9 cellular contexts compared by ENCODE assay signal in genomic region chr9:128634651-128635262, GRCh38. TPM values are rescaled to one million over a fixed set of nuclear protein-coding genes. Genes with fewer than 3 reads are reported as not detected.
DNase-seq lines count a peak whose midpoint lies in the region; ATAC-seq and TF ChIP-seq lines count a peak whose summit lies in the region.
"Had no signal": no experiment of that assay in that cellular context is flagged by ENCODE, and none has a peak within 500 bp of the region (broad histone marks: within the 10 kb centered on the region; RNA-seq: fewer than 3 reads in every experiment).

No MANE protein-coding gene starts in this region.

- H3K4me3 ChIP-seq in duodenal mucosa (ENCODE audit: low read depth in 1 of 2, low read length in 2 of 2), result peak overlapping the region; percentile 45 to 50
- H3K4me3 ChIP-seq in mesodermal cell (ENCODE audit: extremely low read depth, insufficient read depth, low read length, poor library complexity, severe bottlenecking), result no peak overlapping the region
- H3K4me3 ChIP-seq in thoracic aorta, result peak overlapping the region; percentile 1

- H3K36me3 ChIP-seq in duodenal mucosa (ENCODE audit: control insufficient read depth in 1 of 2, insufficient read depth in 2 of 2, low read length in 2 of 2) (peaks cover 17 to 55% of the 10 kb centered on the region in 2 donors), mesodermal cell (ENCODE audit: control insufficient read depth, insufficient read depth, low read length) (peaks cover 63% of the 10 kb centered on the region), thoracic aorta (peaks cover 46% of the 10 kb centered on the region)

- H3K9me3 ChIP-seq in duodenal mucosa (ENCODE audit: control insufficient read depth in 1 of 2, low read length in 2 of 2), result no peaks in the 10 kb centered on the region
- H3K9me3 ChIP-seq in mesodermal cell (ENCODE audit: control insufficient read depth, low read length), result no peaks in the 10 kb centered on the region
- no peaks in the 10 kb centered on the region for H3K9me3 ChIP-seq in thoracic aorta

- peak overlapping the region; percentile 52 to 63 for H3K9ac ChIP-seq in duodenal mucosa (ENCODE audit: low read depth in 1 of 2, low read length in 2 of 2)

- no peak for TF ChIP-seq CTCF in thoracic aorta (IDR thresholded peaks at IDR 0.05)

- H3K27ac ChIP-seq in duodenal mucosa (ENCODE audit: low read depth, low read length) (peak overlapping the region; percentile 58), mesodermal cell (ENCODE audit: low read depth, low read length, severe bottlenecking) (peak overlapping the region; percentile 96), thoracic aorta (peak overlapping the region; percentile 90 to 95)

- H3K4me1 ChIP-seq in duodenal mucosa (ENCODE audit: control insufficient read depth in 1 of 2, insufficient read depth in 2 of 2, low read length in 2 of 2), result peaks cover 23 to 28% of the 10 kb centered on the region in 2 donors
- H3K4me1 ChIP-seq in mesodermal cell (ENCODE audit: control insufficient read depth, insufficient read depth, low read length, poor library complexity, severe bottlenecking), result peaks cover 20% of the 10 kb centered on the region
- H3K4me1 ChIP-seq in thoracic aorta (ENCODE audit: control insufficient read depth in 1 of 2, low read depth in 2 of 2), result peaks cover 13 to 26% of the 10 kb centered on the region in 2 donors

- 88 to 92% methylated on average over 25 to 26 of the region's 26 CpGs for WGBS in mesodermal cell (ENCODE audit: insufficient coverage in 2 of 2), 2 experiments

- DNase-seq in NCI-H226, result peak; percentile 43
- no peak for DNase-seq in thoracic aorta (ENCODE audit: low spot score)
- no peak for DNase-seq in RKO (ENCODE audit: low spot score)
- no peak for DNase-seq in NCI-H2081 (lab: John Stamatoyannopoulos, UW)
- DNase-seq in NCI-H1105 (lab: John Stamatoyannopoulos, UW), result no peak

- no peaks in the 10 kb centered on the region for H3K27me3 ChIP-seq in duodenal mucosa (ENCODE audit: control insufficient read depth in 1 of 2, insufficient read depth in 2 of 2, low read length in 2 of 2)
- H3K27me3 ChIP-seq in thoracic aorta (replicated peaks; ENCODE audit: insufficient read depth), result no peaks in the 10 kb centered on the region
- H3K27me3 ChIP-seq: brain microvascular endothelial cell had no signal

- ATAC-seq in thoracic aorta (ENCODE audit: insufficient number of reproducible peaks, low FRiP score, low read depth), result no peak
- no peak for ATAC-seq in HG03025 (IDR thresholded peaks at IDR 0.05; ENCODE audit: low FRiP score, unreplicated experiment)

RNA-seq across cellular contexts. Expression of gene DYNC2I2, which starts 21.9 kb away (rescaled TPM):
- polyA plus RNA-seq in mesodermal cell (2013, experiment 1 of 2), result 48.4 TPM
- polyA plus RNA-seq in mesodermal cell (2013, experiment 2 of 2), result 42.4 TPM
- total RNA-seq in thoracic aorta, result 10 to 100 TPM; 30.8 to 43.9 TPM

RNA-seq across cellular contexts. Expression of gene SET, which starts 54.3 kb away (rescaled TPM):
- polyA plus RNA-seq in mesodermal cell (2013, experiment 1 of 2), result 543 TPM
- polyA plus RNA-seq in mesodermal cell (2013, experiment 2 of 2), result 637 TPM
- 100 to 1,000 TPM in 1 of 2 donors, 10 to 100 TPM in 1; 83.3 to 201 TPM for total RNA-seq in thoracic aorta
